In the genomic region with DNA sequence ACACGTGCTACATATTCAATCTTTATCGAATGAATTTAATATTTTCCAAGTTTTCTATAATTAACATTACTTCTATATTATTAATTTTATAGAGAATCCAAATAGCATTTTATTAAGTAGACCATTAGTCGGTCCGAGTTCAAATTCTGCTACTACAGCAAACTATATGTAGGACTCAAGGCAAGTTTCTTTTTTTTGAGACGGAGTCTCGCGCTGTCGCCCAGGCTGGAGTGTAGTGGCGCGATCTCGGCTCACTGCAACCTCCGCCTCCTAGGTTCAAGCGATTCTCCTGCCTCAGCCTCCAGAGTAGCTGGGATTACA, we compare ENCODE assay signal across 8 cellular contexts. TPM values are rescaled to one million over a fixed set of nuclear protein-coding genes. Genes with fewer than 3 reads are reported as not detected.
DNase-seq lines count a peak whose midpoint lies in the region; ATAC-seq, FAIRE-seq and TF ChIP-seq lines count a peak whose summit lies in the region.
"Not testable (repeated sequence)": the region's sequence is repeated elsewhere in the genome, so short reads cannot be mapped to it uniquely, and the experiment has no call there.

No MANE protein-coding gene starts in this region.

- H3K36me3 Mint-ChIP-seq in activated naive CD8-positive, alpha-beta T cell treated with anti-CD3 and anti-CD28 coated beads, Interleukin-2, amount 10 ng/mL, durations not matched to agents 7 days and 5 days = peaks cover 10% of the 10 kb centered on the region
- not testable (repeated sequence) for H3K36me3 Mint-ChIP-seq in endothelial cell (ENCODE audit: low read depth, unreplicated experiment)

- intact Hi-C loops in thyroid gland (cut with DNase I) = loop anchor here (5.0 to 10.0 kb wide), 2 partner anchors 100 to 192 kb away; partner anchors contain the start of genes BIRC6 and SPAST

- H3K27ac ChIP-seq in keratinocyte (ENCODE audit: control insufficient read depth, insufficient read depth, low read length) (peak overlapping the region; percentile 81), neutrophil (peak overlapping the region; percentile 87), thyroid gland (peak overlapping the region; percentile 84 to 94 (median 93))

- peak; percentile 4 for ATAC-seq in HG03432 (IDR thresholded peaks at IDR 0.05; ENCODE audit: unreplicated experiment)
- ATAC-seq in activated naive CD8-positive, alpha-beta T cell treated with anti-CD3 and anti-CD28 coated beads, Interleukin-2, amount 10 ng/mL, durations not matched to agents 7 days and 5 days (ENCODE audit: low read depth) = not testable (repeated sequence)

- not testable (repeated sequence) for H3K9me1 ChIP-seq in keratinocyte (ENCODE audit: control insufficient read depth, extremely low read depth, insufficient read depth, low read length)

- WGBS in thyroid gland, 2 donors = 7 to 8% methylated on average over 13 of the region's 13 CpGs

- H3K27me3 ChIP-seq in keratinocyte (ENCODE audit: control insufficient read depth, extremely low read depth, insufficient read depth, low read length); neutrophil; thyroid gland: not testable (repeated sequence)

- dilution Hi-C loops in keratinocyte (cut with MboI; ENCODE audit: extremely low pct_ligation_motif_present, low sequenced_read_pairs) = not testable (repeated sequence)

- not testable (repeated sequence) for H4K20me1 ChIP-seq in keratinocyte (ENCODE audit: control insufficient read depth, extremely low read depth, insufficient read depth, low read length)

- H3K4me2 ChIP-seq in keratinocyte (ENCODE audit: control insufficient read depth, extremely low read depth, insufficient read depth, low read depth, low read length) = peak overlapping the region; percentile 82

- peaks cover 16% of the 10 kb centered on the region for H3K4me1 Mint-ChIP-seq in activated naive CD8-positive, alpha-beta T cell treated with anti-CD3 and anti-CD28 coated beads, Interleukin-2, amount 10 ng/mL, durations not matched to agents 7 days and 5 days
- H3K4me1 Mint-ChIP-seq in endothelial cell (ENCODE audit: unreplicated experiment) = not testable (repeated sequence)

- not testable (repeated sequence) for H3K36me3 ChIP-seq in keratinocyte (ENCODE audit: control insufficient read depth in 2 of 2, extremely low read depth in 1 of 2, insufficient read depth in 2 of 2, low read length in 2 of 2); neutrophil; thyroid gland

- H3K4me1 ChIP-seq in keratinocyte (ENCODE audit: control insufficient read depth, extremely low read depth, insufficient read depth, low read length) = not testable (repeated sequence)
- peaks cover 41 to 46% of the 10 kb centered on the region in 2 experiments for H3K4me1 ChIP-seq in neutrophil (ENCODE audit: control insufficient read depth in 1 of 2, insufficient read depth in 1 of 2, low read depth in 1 of 2, low read length in 1 of 2)
- peaks cover 6 to 19% of the 10 kb centered on the region in 2 donors for H3K4me1 ChIP-seq in thyroid gland

- H3K9me3 ChIP-seq in keratinocyte (ENCODE audit: control insufficient read depth, low read depth, low read length); neutrophil; thyroid gland: not testable (repeated sequence)

- not testable (repeated sequence) for TF ChIP-seq CTCF in endothelial cell (IDR thresholded peaks at IDR 0.05; ENCODE audit: unreplicated experiment); keratinocyte (optimal IDR thresholded peaks at IDR 0.05 in 1 of 3, IDR thresholded peaks at IDR 0.05 in 1 of 3, conservative IDR thresholded peaks at IDR 0.05 in 1 of 3; ENCODE audit: extremely low read depth in 1 of 3, insufficient read depth in 2 of 3, low read length in 3 of 3); neutrophil (IDR thresholded peaks at IDR 0.05); thyroid gland (IDR thresholded peaks at IDR 0.05)

- H3K27me3 Mint-ChIP-seq in activated naive CD8-positive, alpha-beta T cell treated with anti-CD3 and anti-CD28 coated beads, Interleukin-2, amount 10 ng/mL, durations not matched to agents 7 days and 5 days; endothelial cell (ENCODE audit: unreplicated experiment): not testable (repeated sequence)

- H3K79me2 ChIP-seq in keratinocyte (ENCODE audit: control insufficient read depth, insufficient read depth, low read length) = peaks cover 35% of the 10 kb centered on the region

- FAIRE-seq in keratinocyte (lab: Jason Lieb, UNC) = not testable (repeated sequence)

- POLR2A ChIA-PET in activated naive CD8-positive, alpha-beta T cell treated with anti-CD3 and anti-CD28 coated beads, Interleukin-2, amount 10 ng/mL, durations not matched to agents 7 days and 5 days (lab: Charles Lee) = interaction anchor here (1.4 kb wide), 2 partner anchors 101 to 113 kb away, joined by 6 to 18 read pairs; partner anchors contain the start of gene SPAST

- DNase-seq in EH (ENCODE audit: low read depth) = peak; percentile 11
- DNase-seq in SHP77 (lab: John Stamatoyannopoulos, UW) = peak; percentile 11 to 18
- not testable (repeated sequence) for DNase-seq in activated naive CD8-positive, alpha-beta T cell treated with anti-CD3 and anti-CD28 coated beads, Interleukin-2, amount 10 ng/mL, durations not matched to agents 7 days and 5 days; endothelial cell (ENCODE audit: low spot score); keratinocyte (ENCODE audit: low read depth, low spot score); thyroid gland

- peak overlapping the region; percentile 96 for H3K4me3 Mint-ChIP-seq in activated naive CD8-positive, alpha-beta T cell treated with anti-CD3 and anti-CD28 coated beads, Interleukin-2, amount 10 ng/mL, durations not matched to agents 7 days and 5 days
- peak overlapping the region; percentile 95 for H3K4me3 Mint-ChIP-seq in endothelial cell (ENCODE audit: unreplicated experiment)

- peak overlapping the region; percentile 78 for H3K27ac Mint-ChIP-seq in activated naive CD8-positive, alpha-beta T cell treated with anti-CD3 and anti-CD28 coated beads, Interleukin-2, amount 10 ng/mL, durations not matched to agents 7 days and 5 days
- peak overlapping the region; percentile 93 for H3K27ac Mint-ChIP-seq in endothelial cell (ENCODE audit: unreplicated experiment)

- not testable (repeated sequence) for TF ChIP-seq POLR2A in thyroid gland (IDR thresholded peaks at IDR 0.05)

- H3K4me3 ChIP-seq in keratinocyte (ENCODE audit: control insufficient read depth in 2 of 3, extremely low read depth in 1 of 3, insufficient read depth in 2 of 3, low read depth in 1 of 3, low read length in 3 of 3) (peak overlapping the region; percentile 65 to 98 (median 96)), neutrophil (ENCODE audit: low read depth in 1 of 2, low read length in 1 of 2) (peak overlapping the region; percentile 73 to 98), thyroid gland (replicated peaks in 1 of 3) (peak overlapping the region; percentile 45 to 71 (median 61))

- H3K9ac ChIP-seq in keratinocyte (ENCODE audit: control insufficient read depth, extremely low read depth, insufficient read depth, low read length) = peak overlapping the region; percentile 82

- not testable (repeated sequence) for H3K9me3 Mint-ChIP-seq in activated naive CD8-positive, alpha-beta T cell treated with anti-CD3 and anti-CD28 coated beads, Interleukin-2, amount 10 ng/mL, durations not matched to agents 7 days and 5 days; endothelial cell (ENCODE audit: unreplicated experiment)

- peak overlapping the region; percentile 19 for H2AFZ ChIP-seq in keratinocyte (ENCODE audit: control insufficient read depth, low read length)

RNA-seq across cellular contexts. Expression of gene SLC30A6, which starts 0.7 kb away (rescaled TPM):
- total RNA-seq in activated naive CD8-positive, alpha-beta T cell treated with anti-CD3 and anti-CD28 coated beads, Interleukin-2, amount 10 ng/mL, durations not matched to agents 7 days and 5 days = 10 to 100 TPM; 18.9 to 20.8 TPM
- total RNA-seq in endothelial cell (ENCODE audit: unreplicated experiment) (24.7 TPM), thyroid gland (10 to 100 TPM; 26.2 to 33.1 (median 29.4) TPM)
- polyA plus RNA-seq in keratinocyte = 19.9 to 32.1 TPM (median 22.9 TPM) in 3 replicates
- 2.5 TPM for polyA plus RNA-seq in keratinocyte (2011; ENCODE audit: low read depth)
- polyA plus RNA-seq in keratinocyte (2011; cell fraction: cytosol; rRNA removed) = 7.6 and 15.5 TPM in 2 replicates
- polyA plus RNA-seq in keratinocyte (2011; cell fraction: nucleus; rRNA removed) = 29.6 and 39.9 TPM in 2 replicates
- polyA plus RNA-seq in keratinocyte (2012; ENCODE audit: low replicate concordance) = 6.6 and 13.3 TPM in 2 replicates
- 9.1 to 43.2 TPM (median 23.9 TPM) in 3 replicates for polyA minus RNA-seq in keratinocyte
- 10.7 TPM for polyA minus RNA-seq in keratinocyte (2011; cell fraction: cytosol; rRNA and poly(A)+ RNA removed)
- 34.9 and 64.9 TPM in 2 replicates for polyA minus RNA-seq in keratinocyte (2011; cell fraction: nucleus; rRNA and poly(A)+ RNA removed)
